In the genomic region with DNA sequence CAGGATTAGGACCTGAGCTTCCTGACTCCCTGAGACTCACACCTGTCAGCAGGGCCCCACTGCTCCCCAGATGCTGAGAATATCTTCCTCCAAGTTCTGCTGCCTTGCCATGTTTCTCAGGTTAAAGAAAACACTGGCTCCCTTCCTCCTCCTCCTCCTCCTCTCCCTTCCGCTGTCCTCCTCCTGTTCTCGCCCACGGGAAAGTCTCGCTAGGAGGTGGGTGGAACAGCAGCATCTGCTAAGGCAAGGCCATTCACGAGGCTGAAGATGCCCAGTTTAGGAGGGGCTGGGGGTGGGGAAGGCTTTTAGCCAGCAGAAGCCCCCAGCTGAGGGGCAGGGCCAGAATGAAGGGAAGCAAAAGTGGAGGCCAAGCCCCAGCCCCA, we compare ENCODE assay signal across 28 cellular contexts. TPM values are rescaled to one million over a fixed set of nuclear protein-coding genes. Genes with fewer than 3 reads are reported as not detected.
"Had no signal": no experiment of that assay in that cellular context is flagged by ENCODE, and none has a peak within 500 bp of the region (broad histone marks: within the 10 kb centered on the region; RNA-seq: fewer than 3 reads in every experiment).

No MANE protein-coding gene starts in this region.

- H3K9me2 ChIP-seq: SK-N-SH had no signal

- ATAC-seq: activated CD4-positive, CD25-positive, alpha-beta regulatory T cell treated with anti-CD3 and anti-CD28 coated beads, Interleukin-2, amount 50 U/mL, for 24 hours; activated CD8-positive, alpha-beta T cell treated with anti-CD3 and anti-CD28 coated beads, Interleukin-2, amount 10 ng/mL, durations not matched to agents 7 days and 5 days had no signal

- H3K4me2 ChIP-seq: SK-N-SH had no signal

- H3K36me3 ChIP-seq: Peyer's patch, SJCRH30 had no signal

- H3K4me3 ChIP-seq: Peyer's patch, SJCRH30 had no signal

- H3K36me3 Mint-ChIP-seq: activated naive CD8-positive, alpha-beta T cell had no signal

- H3K4me3 Mint-ChIP-seq: activated CD8-positive, alpha-beta T cell treated with anti-CD3 and anti-CD28 coated beads, Interleukin-2, amount 10 ng/mL, durations not matched to agents 7 days and 5 days; activated naive CD8-positive, alpha-beta T cell; activated T-cell treated with anti-CD3 and anti-CD28 coated beads, Interleukin-2, amount 50 U/mL, for 24 hours; activated T-helper 1 cell treated with anti-CD3 and anti-CD28 coated beads, Interleukin-12 subunit alpha, Interleukin-12 subunit beta, Interleukin-2, Interleukin-4 antibody, amounts not matched to agents 30 ng/mL and 10 ng/mL and 1 ng/mL, durations not matched to agents 14 hours and 24 hours and 36 hours had no signal

- H3K27me3 ChIP-seq: Peyer's patch had no signal

- DNase-seq: activated CD4-positive, alpha-beta T cell treated with anti-CD3 and anti-CD28 coated beads for 48 hours; activated CD4-positive, alpha-beta T cell treated with anti-CD3 and anti-CD28 coated beads, Interleukin-2, amount 50 U/mL, for 4 hours; activated CD8-positive, alpha-beta memory T cell treated with anti-CD3 and anti-CD28 coated beads, Interleukin-2, amount 50 U/mL, for 48 hours; activated CD8-positive, alpha-beta T cell treated with anti-CD3 and anti-CD28 coated beads, Interleukin-2, amount 10 ng/mL, durations not matched to agents 7 days and 5 days; activated effector memory CD4-positive, alpha-beta T cell treated with Interleukin-2 at 50 U/mL for 16 hours; activated naive CD4-positive, alpha-beta T cell treated with Interleukin-2 at 50 U/mL for 16 hours; activated T-cell treated with anti-CD3 and anti-CD28 coated beads, Interleukin-2, amount 50 U/mL, for 24 hours; amygdala; Karpas-422; NCI-H1105 treated with DMSO at 0.1 percent for 48 hours; NCI-H1436 treated with DMSO at 0.1 percent for 48 hours; NCI-H187; NCI-H2081 treated with DMSO at 0.1 percent for 48 hours; NCI-H446; NCI-H524 treated with DMSO at 0.1 percent for 48 hours; NCI-H82; Right ventricle myocardium superior; SJCRH30; SK-N-SH; T-helper 1 cell; WERI-Rb-1 had no signal

- H3K27ac ChIP-seq: Peyer's patch, RWPE1, SJCRH30, WERI-Rb-1 had no signal

- H3K4me1 ChIP-seq: Peyer's patch, SJCRH30 had no signal

- H3K9me3 ChIP-seq: Peyer's patch, SJCRH30, SK-N-SH had no signal

- H3K27ac Mint-ChIP-seq: activated CD8-positive, alpha-beta T cell treated with anti-CD3 and anti-CD28 coated beads, Interleukin-2, amount 10 ng/mL, durations not matched to agents 7 days and 5 days; activated naive CD8-positive, alpha-beta T cell; activated T-cell treated with anti-CD3 and anti-CD28 coated beads, Interleukin-2, amount 50 U/mL, for 24 hours; activated T-helper 1 cell treated with anti-CD3 and anti-CD28 coated beads, Interleukin-12 subunit alpha, Interleukin-12 subunit beta, Interleukin-2, Interleukin-4 antibody, amounts not matched to agents 30 ng/mL and 10 ng/mL and 1 ng/mL, durations not matched to agents 14 hours and 24 hours and 36 hours had no signal

- H3K9ac ChIP-seq: SK-N-SH had no signal

- H3K9me3 Mint-ChIP-seq: activated T-cell treated with anti-CD3 and anti-CD28 coated beads, Interleukin-2, amount 50 U/mL, for 24 hours; activated T-helper 1 cell treated with anti-CD3 and anti-CD28 coated beads, Interleukin-12 subunit alpha, Interleukin-12 subunit beta, Interleukin-2, Interleukin-4 antibody, amounts not matched to agents 30 ng/mL and 10 ng/mL and 1 ng/mL, durations not matched to agents 14 hours and 24 hours and 36 hours had no signal

RNA-seq across cellular contexts. Expression of gene KCNK15, which starts 23.8 kb away (rescaled TPM):
- total RNA-seq: activated CD8-positive, alpha-beta T cell treated with anti-CD3 and anti-CD28 coated beads, Interleukin-2, amount 10 ng/mL, durations not matched to agents 7 days and 5 days; SJCRH30; T-helper 2 cell treated with Interferon-gamma antibody and Interleukin-4, amounts not matched to agents 100 ng/mL and 5 ng/mL, for 36 hours had no signal

RNA-seq across cellular contexts. Expression of gene RIMS4, which starts 40.9 kb away (rescaled TPM):
- total RNA-seq: activated CD8-positive, alpha-beta T cell treated with anti-CD3 and anti-CD28 coated beads, Interleukin-2, amount 10 ng/mL, durations not matched to agents 7 days and 5 days; activated T-helper 1 cell treated with anti-CD3 and anti-CD28 coated beads, Interleukin-12 subunit alpha, Interleukin-12 subunit beta, Interleukin-2, Interleukin-4 antibody, amounts not matched to agents 30 ng/mL and 10 ng/mL and 1 ng/mL, durations not matched to agents 14 hours and 24 hours and 36 hours; SJCRH30; T-helper 2 cell treated with Interferon-gamma antibody and Interleukin-4, amounts not matched to agents 100 ng/mL and 5 ng/mL, for 36 hours had no signal

RNA-seq across cellular contexts. Expression of gene CCN5, which starts 54.3 kb away (rescaled TPM):
- total RNA-seq: activated CD8-positive, alpha-beta T cell treated with anti-CD3 and anti-CD28 coated beads, Interleukin-2, amount 10 ng/mL, durations not matched to agents 7 days and 5 days; activated T-helper 1 cell treated with anti-CD3 and anti-CD28 coated beads, Interleukin-12 subunit alpha, Interleukin-12 subunit beta, Interleukin-2, Interleukin-4 antibody, amounts not matched to agents 30 ng/mL and 10 ng/mL and 1 ng/mL, durations not matched to agents 14 hours and 24 hours and 36 hours; cerebellum; SJCRH30; T-helper 2 cell treated with Interferon-gamma antibody and Interleukin-4, amounts not matched to agents 100 ng/mL and 5 ng/mL, for 36 hours had no signal
